Comparison of ENCODE assay signal across 9 cellular contexts in the genomic region with DNA sequence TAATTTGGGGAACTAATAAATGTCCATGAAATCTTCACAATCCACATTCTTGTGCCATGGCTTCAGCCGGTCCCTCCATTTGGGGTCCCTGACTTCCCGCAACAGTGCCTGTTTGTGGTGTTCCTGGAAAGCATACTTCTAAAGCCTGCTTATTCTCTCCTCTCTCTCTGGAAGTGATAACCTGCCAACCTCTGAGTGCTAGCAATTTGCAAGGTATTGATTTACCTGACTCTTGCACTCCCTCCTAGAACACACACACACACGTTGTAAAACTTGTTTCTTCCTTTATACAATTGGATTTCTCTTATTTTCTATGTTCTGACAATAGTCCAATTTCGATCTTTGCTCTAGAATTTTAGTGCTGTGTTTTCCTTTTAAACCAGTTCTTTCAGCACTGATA. TPM values are rescaled to one million over a fixed set of nuclear protein-coding genes. Genes with fewer than 3 reads are reported as not detected.
"Had no signal": no experiment of that assay in that cellular context is flagged by ENCODE, and none has a peak within 500 bp of the region (broad histone marks: within the 10 kb centered on the region; RNA-seq: fewer than 3 reads in every experiment).

No MANE protein-coding gene starts in this region.

- ATAC-seq: K562 had no signal

- H3K9ac ChIP-seq: GM23248 had no signal

- DNase-seq: GM23248, GOT3, H9, HCEC 1CT, IMR-90 had no signal

- H3K27ac ChIP-seq: GM23248 had no signal

- H3K4me3 ChIP-seq: GM23248, K562 had no signal

- FAIRE-seq: H54, HTR-8/SVneo, K562 had no signal

RNA-seq across cellular contexts. Expression of a gene that starts 58.5 kb away (rescaled TPM):
- total RNA-seq: GM23248, HT-29, IMR-90, K562 had no signal
- polyA plus RNA-seq: IMR-90, K562 had no signal
